In the genomic region with DNA sequence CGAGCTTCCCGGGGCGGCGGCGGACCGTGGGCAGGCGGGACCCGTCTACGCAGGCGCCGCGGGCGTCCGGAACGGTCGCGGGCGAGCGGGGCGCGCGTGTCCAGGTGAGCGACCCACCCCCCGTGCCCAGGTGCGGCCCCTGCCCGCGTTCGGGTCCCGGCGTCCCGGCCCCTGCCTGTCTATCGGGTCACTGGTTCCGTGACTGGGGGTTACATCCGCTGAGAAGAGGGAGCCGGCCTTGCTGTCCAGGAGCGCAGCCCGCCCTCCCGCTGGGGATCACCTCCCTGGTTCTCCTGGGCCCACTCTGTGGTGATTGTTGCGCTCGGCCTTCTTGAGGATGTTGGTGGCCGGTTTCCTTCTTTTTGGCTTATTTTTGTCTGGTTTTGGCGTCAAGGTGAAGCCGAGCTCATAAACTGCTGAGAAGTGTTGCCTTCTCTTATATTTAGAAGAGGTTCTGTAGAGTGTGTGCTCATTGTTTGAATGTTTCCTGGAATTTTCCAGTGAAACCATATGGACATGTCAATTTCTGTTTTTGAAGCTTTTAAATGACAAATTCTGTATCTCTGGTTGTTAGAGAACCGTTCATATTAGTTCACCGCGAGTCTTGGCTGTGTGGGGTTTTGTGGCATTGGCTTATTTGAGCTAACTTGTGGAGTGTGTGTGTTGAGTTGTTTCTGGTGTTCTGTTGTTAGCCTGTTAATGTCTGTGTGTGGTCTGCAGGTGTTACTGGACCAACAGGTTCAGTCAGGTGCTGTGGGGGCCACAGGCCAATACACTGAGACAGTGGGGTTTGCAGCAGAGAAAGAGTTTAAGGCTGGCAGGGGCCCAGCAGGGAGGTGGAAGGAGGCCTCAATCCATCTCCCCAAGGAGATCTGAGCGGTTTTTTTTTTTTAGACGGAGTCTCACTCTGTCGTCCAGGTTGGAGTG, we compare ENCODE assay signal across 1 cellular context.
A peak's percentile ranks its signal among the peaks of the same experiment; 100 is the strongest.
TF ChIP-seq lines count a peak whose summit lies in the region.

No MANE protein-coding gene starts in this region.

TF ChIP-seq in GM12878, 131 proteins besides CTCF, POLR2A, EP300 and RAD21 (continued from another document):
- TF ChIP-seq, protein P1, sequence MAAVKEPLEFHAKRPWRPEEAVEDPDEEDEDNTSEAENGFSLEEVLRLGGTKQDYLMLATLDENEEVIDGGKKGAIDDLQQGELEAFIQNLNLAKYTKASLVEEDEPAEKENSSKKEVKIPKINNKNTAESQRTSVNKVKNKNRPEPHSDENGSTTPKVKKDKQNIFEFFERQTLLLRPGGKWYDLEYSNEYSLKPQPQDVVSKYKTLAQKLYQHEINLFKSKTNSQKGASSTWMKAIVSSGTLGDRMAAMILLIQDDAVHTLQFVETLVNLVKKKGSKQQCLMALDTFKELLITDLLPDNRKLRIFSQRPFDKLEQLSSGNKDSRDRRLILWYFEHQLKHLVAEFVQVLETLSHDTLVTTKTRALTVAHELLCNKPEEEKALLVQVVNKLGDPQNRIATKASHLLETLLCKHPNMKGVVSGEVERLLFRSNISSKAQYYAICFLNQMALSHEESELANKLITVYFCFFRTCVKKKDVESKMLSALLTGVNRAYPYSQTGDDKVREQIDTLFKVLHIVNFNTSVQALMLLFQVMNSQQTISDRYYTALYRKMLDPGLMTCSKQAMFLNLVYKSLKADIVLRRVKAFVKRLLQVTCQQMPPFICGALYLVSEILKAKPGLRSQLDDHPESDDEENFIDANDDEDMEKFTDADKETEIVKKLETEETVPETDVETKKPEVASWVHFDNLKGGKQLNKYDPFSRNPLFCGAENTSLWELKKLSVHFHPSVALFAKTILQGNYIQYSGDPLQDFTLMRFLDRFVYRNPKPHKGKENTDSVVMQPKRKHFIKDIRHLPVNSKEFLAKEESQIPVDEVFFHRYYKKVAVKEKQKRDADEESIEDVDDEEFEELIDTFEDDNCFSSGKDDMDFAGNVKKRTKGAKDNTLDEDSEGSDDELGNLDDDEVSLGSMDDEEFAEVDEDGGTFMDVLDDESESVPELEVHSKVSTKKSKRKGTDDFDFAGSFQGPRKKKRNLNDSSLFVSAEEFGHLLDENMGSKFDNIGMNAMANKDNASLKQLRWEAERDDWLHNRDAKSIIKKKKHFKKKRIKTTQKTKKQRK (IDR thresholded peaks at IDR 0.05; ENCODE audit: low read depth, low read length), result no peak
- TF ChIP-seq ZNF274 (IDR thresholded peaks at IDR 0.05; ENCODE audit: insufficient read depth, insufficient read length) (no peak), BMI1 (IDR thresholded peaks at IDR 0.05; ENCODE audit: borderline replicate concordance) (no peak), MYC (IDR thresholded peaks at IDR 0.05; ENCODE audit: insufficient read depth, insufficient read length, insufficient replicate concordance, low read length, severe bottlenecking) (no peak), BACH1 (IDR thresholded peaks at IDR 0.05; ENCODE audit: borderline replicate concordance) (peak; percentile 68; the same call in 1 of the 2 replicates), RUNX3 (IDR thresholded peaks at IDR 0.05; ENCODE audit: low read length) (no peak), ZSCAN29 (IDR thresholded peaks at IDR 0.05) (peak; percentile 85; the same call in 1 of the 2 replicates)
- TF ChIP-seq, protein P2, sequence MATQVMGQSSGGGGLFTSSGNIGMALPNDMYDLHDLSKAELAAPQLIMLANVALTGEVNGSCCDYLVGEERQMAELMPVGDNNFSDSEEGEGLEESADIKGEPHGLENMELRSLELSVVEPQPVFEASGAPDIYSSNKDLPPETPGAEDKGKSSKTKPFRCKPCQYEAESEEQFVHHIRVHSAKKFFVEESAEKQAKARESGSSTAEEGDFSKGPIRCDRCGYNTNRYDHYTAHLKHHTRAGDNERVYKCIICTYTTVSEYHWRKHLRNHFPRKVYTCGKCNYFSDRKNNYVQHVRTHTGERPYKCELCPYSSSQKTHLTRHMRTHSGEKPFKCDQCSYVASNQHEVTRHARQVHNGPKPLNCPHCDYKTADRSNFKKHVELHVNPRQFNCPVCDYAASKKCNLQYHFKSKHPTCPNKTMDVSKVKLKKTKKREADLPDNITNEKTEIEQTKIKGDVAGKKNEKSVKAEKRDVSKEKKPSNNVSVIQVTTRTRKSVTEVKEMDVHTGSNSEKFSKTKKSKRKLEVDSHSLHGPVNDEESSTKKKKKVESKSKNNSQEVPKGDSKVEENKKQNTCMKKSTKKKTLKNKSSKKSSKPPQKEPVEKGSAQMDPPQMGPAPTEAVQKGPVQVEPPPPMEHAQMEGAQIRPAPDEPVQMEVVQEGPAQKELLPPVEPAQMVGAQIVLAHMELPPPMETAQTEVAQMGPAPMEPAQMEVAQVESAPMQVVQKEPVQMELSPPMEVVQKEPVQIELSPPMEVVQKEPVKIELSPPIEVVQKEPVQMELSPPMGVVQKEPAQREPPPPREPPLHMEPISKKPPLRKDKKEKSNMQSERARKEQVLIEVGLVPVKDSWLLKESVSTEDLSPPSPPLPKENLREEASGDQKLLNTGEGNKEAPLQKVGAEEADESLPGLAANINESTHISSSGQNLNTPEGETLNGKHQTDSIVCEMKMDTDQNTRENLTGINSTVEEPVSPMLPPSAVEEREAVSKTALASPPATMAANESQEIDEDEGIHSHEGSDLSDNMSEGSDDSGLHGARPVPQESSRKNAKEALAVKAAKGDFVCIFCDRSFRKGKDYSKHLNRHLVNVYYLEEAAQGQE (IDR thresholded peaks at IDR 0.05; ENCODE audit: low read depth, low read length), result no peak
- TF ChIP-seq, protein P3, sequence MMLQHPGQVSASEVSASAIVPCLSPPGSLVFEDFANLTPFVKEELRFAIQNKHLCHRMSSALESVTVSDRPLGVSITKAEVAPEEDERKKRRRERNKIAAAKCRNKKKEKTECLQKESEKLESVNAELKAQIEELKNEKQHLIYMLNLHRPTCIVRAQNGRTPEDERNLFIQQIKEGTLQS (IDR thresholded peaks at IDR 0.05; ENCODE audit: borderline replicate concordance, extremely low read depth, low read depth, low read length), result no peak
